9 cellular contexts compared by ENCODE assay signal in the genomic region with DNA sequence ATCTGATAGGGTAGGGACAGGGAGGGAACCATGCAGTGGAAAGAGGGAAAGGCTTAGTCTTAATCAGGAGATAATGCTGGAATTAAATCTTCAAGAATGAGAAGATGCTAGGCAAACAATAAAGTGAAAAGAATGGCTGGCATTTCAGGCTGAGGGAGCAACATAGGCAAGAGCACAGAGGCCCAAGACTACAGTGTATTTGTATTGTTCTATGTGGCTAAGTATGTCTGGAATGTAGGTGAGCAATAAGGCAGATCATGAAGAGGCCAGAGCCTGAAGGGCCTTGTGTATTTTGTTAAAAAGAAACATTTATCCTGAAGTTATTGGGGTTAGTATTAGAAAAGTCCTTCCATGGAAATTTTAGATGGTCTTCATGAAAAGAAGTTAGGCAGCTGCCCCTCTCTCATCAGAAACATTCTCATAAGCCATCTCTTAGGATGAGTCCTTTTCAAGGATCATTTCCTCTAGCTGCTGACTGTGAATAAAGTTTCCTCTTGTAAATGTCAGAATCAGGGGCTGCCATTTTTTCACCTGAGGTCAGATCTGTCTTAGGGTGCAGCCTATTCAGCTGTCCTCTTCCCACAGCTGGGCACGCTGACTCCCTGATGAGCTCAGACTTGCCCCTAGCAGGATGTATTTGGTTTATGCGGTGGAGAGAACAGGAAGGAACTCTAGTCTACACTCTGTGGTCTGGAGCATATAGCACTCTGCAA. TPM values are rescaled to one million over a fixed set of nuclear protein-coding genes. Genes with fewer than 3 reads are reported as not detected.
DNase-seq lines count a peak whose midpoint lies in the region; ATAC-seq, FAIRE-seq and TF ChIP-seq lines count a peak whose summit lies in the region.
"Had no signal": no experiment of that assay in that cellular context is flagged by ENCODE, and none has a peak within 500 bp of the region (broad histone marks: within the 10 kb centered on the region; RNA-seq: fewer than 3 reads in every experiment).

No MANE protein-coding gene starts in this region.

- H3K36me3 ChIP-seq in brain microvascular endothelial cell (replicated peaks) (peaks cover 9% of the 10 kb centered on the region), HepG2 (replicated peaks in 1 of 2; ENCODE audit: control insufficient read depth in 1 of 2, insufficient read depth in 2 of 2, low read length in 2 of 2) (no peaks in the 10 kb centered on the region), kidney (ENCODE audit: control insufficient read depth in 1 of 2, insufficient read depth in 2 of 2, low read length in 2 of 2) (peaks cover 6 to 10% of the 10 kb centered on the region in 2 donors)

- in situ Hi-C loops in brain microvascular endothelial cell (cut with HindIII; ENCODE audit: low pct_ligation_motif_present, low sequenced_read_pairs): no loop called here
- in situ Hi-C loops in HepG2 (cut with HindIII; ENCODE audit: extremely low pct_ligation_motif_present, low pct_unique_long_range_greater_than_20kb): no loop called here

- H2AFZ ChIP-seq in HepG2 (ENCODE audit: low read length): no peak overlapping the region

- H3K4me2 ChIP-seq in A549: peak overlapping the region; percentile 47
- H3K4me2 ChIP-seq in HepG2 (ENCODE audit: low read depth, low read length): no peak overlapping the region

- no TSS peak for BruUV-seq in HepG2 (replicated peaks; lab: Mats Ljungman, UMichigan)

- peak overlapping the region; percentile 33 to 69; a peak in 3 of 6 replicates for H3K27ac ChIP-seq in A549
- peak overlapping the region; percentile 94 for H3K27ac ChIP-seq in brain microvascular endothelial cell
- no peak overlapping the region for H3K27ac ChIP-seq in HepG2 (ENCODE audit: extremely low read length, insufficient read depth, low read length)
- peak overlapping the region in 1 of 2 donors; percentile 13 for H3K27ac ChIP-seq in kidney (ENCODE audit: low read depth in 2 of 2, low read length in 2 of 2)

- 86% methylated on average over 2 of the region's 2 CpGs for WGBS in A549 (ENCODE audit: missing lambda C conversion rate)
- WGBS in HepG2 (ENCODE audit: low lambda C conversion rate): 88% methylated on average over 2 of the region's 2 CpGs

- DNase-seq in A549 (ENCODE audit: low read depth in 1 of 2, low spot score in 1 of 2) (peak in 1 of 2 experiments; percentile 24), SKM-1 (lab: John Stamatoyannopoulos, UW; ENCODE audit: unreplicated experiment) (peak; percentile 69), brain microvascular endothelial cell (peak; percentile 95), HepG2 (ENCODE audit: low spot score) (peak; percentile 16), kidney (no peak)
- peak; percentile 60 for DNase-seq in stimulated activated naive CD8-positive, alpha-beta T cell treated with anti-CD3 and anti-CD28 coated beads, Interleukin-15, Interleukin-2, amounts not matched to agents 100 U/mL and 50 U/mL, for 24 hours

- TF ChIP-seq CTCF in A549 (IDR thresholded peaks at IDR 0.05): no peak
- TF ChIP-seq CTCF in brain microvascular endothelial cell (IDR thresholded peaks at IDR 0.05; ENCODE audit: low read depth, low read length, missing control alignments): no peak
- no peak for TF ChIP-seq CTCF in HepG2 (CRISPR knock-in tag; IDR thresholded peaks at IDR 0.05)
- TF ChIP-seq CTCF in kidney (IDR thresholded peaks at IDR 0.05; ENCODE audit: borderline replicate concordance, extremely low read depth, insufficient read depth): no peak

- H3K27me3 ChIP-seq in brain microvascular endothelial cell (replicated peaks) (no peaks in the 10 kb centered on the region), HepG2 (ENCODE audit: control insufficient read depth in 1 of 2, insufficient read depth in 2 of 2, low read length in 2 of 2) (no peaks in the 10 kb centered on the region)

- TF ChIP-seq RAD21 in A549 (conservative IDR thresholded peaks at IDR 0.05 in 1 of 2, IDR thresholded peaks at IDR 0.05 in 1 of 2) (no peak), HepG2 (CRISPR knock-in tag; IDR thresholded peaks at IDR 0.05) (no peak)

- H3K4me3 ChIP-seq in A549 (no peak overlapping the region), brain microvascular endothelial cell (ENCODE audit: low read depth, low read length) (no peak overlapping the region), HepG2 (replicated peaks in 1 of 3; ENCODE audit: insufficient read depth in 1 of 3, low read depth in 2 of 3, low read length in 3 of 3) (no peak overlapping the region), kidney (ENCODE audit: low read length in 2 of 2) (no peak overlapping the region)

- no peaks in the 10 kb centered on the region for H4K20me1 ChIP-seq in HepG2 (ENCODE audit: insufficient read depth, low read length)

- H3K4me1 ChIP-seq in A549 (peaks cover 13% of the 10 kb centered on the region; the same call in 2 of the 3 replicates), HepG2 (ENCODE audit: insufficient read depth, low read length) (no peaks in the 10 kb centered on the region), kidney (ENCODE audit: control insufficient read depth in 1 of 2, insufficient read depth in 1 of 2, low read depth in 1 of 2, low read length in 2 of 2) (peaks cover 4 to 8% of the 10 kb centered on the region in 2 donors)

- CTCF ChIA-PET in A549 (lab: Yijun Ruan, JAX) (no interaction called here), HepG2 (lab: Yijun Ruan, JAX; ENCODE audit: low intra/inter-chr PET ratio, low total read pairs) (no interaction called here)

- intact Hi-C loops in HepG2 (cut with micrococcal nuclease; ENCODE audit: unreplicated experiment): no loop called here
- intact Hi-C loops in kidney (cut with DNase I): no loop called here

- POLR2A ChIA-PET in A549 (lab: Yijun Ruan, JAX): no interaction called here
- POLR2A ChIA-PET in HepG2 (lab: Yijun Ruan, JAX): no interaction called here

- TF ChIP-seq POLR2A in A549 (IDR thresholded peaks at IDR 0.05; ENCODE audit: low read length) (no peak), HepG2 (IDR thresholded peaks at IDR 0.05; ENCODE audit: insufficient read depth in 1 of 2, low read depth in 2 of 2, low read length in 2 of 2) (no peak)

- no peaks in the 10 kb centered on the region for H3K79me2 ChIP-seq in HepG2 (ENCODE audit: insufficient read depth, low read length)

- no peak for TF ChIP-seq EP300 in A549 (IDR thresholded peaks at IDR 0.05)
- no peak for TF ChIP-seq EP300 in HepG2 (IDR thresholded peaks at IDR 0.05; ENCODE audit: low read depth in 2 of 2, low read length in 2 of 2)
- TF ChIP-seq EP300 in HepG2 (CRISPR knock-in tag; IDR thresholded peaks at IDR 0.05; ENCODE audit: borderline replicate concordance): no peak

- H3K9ac ChIP-seq in HepG2 (ENCODE audit: insufficient read depth, low read depth, low read length): no peak overlapping the region
- no peak overlapping the region for H3K9ac ChIP-seq in kidney (ENCODE audit: low read length in 2 of 2)

- no peak for FAIRE-seq in A549 (lab: Jason Lieb, UNC)
- no peak for FAIRE-seq in HepG2 (lab: Jason Lieb, UNC)
- FAIRE-seq in kidney (lab: Jason Lieb, UNC): no peak
- FAIRE-seq: G401.6 had no signal

- ATAC-seq in A549 (peak; percentile 88; a peak in 5 of 6 replicates), GM19025 (IDR thresholded peaks at IDR 0.05; ENCODE audit: low read depth, unreplicated experiment) (peak; percentile 100), HG03103 (IDR thresholded peaks at IDR 0.05; ENCODE audit: low read depth, unreplicated experiment) (peak; percentile 99), HepG2 (peak; percentile 80)
- peak; percentile 99 for ATAC-seq in stimulated activated naive CD8-positive, alpha-beta T cell treated with anti-CD3 and anti-CD28 coated beads, Interleukin-15, Interleukin-2, amounts not matched to agents 100 U/mL and 50 U/mL, for 24 hours

- 0 out of 3 replicates have a peak, but pooled peaks cover 4% of the 10 kb centered on the region for H3K9me3 ChIP-seq in A549
- H3K9me3 ChIP-seq in HepG2 (ENCODE audit: low read length): 0 out of 2 replicates have a peak, but pooled peaks cover 4% of the 10 kb centered on the region
- peaks cover 0 to 6% of the 10 kb centered on the region in 2 donors for H3K9me3 ChIP-seq in kidney (ENCODE audit: control insufficient read depth in 1 of 2, low read length in 2 of 2)

TF ChIP-seq in A549, 52 proteins besides CTCF, POLR2A, EP300 and RAD21 (continues in another document):
- TF ChIP-seq ESRRA (IDR thresholded peaks at IDR 0.05; ENCODE audit: borderline replicate concordance, low read length): no peak
- no peak for TF ChIP-seq MAFK (IDR thresholded peaks at IDR 0.05; ENCODE audit: partially characterized antibody)

RNA-seq across cellular contexts. Expression of gene ATP10D, which starts 46.3 kb away (rescaled TPM):
- 6.3 and 6.8 TPM in 2 replicates for polyA plus RNA-seq in A549 (2011; rRNA removed)
- 0.56 and 0.82 TPM in 2 replicates for polyA plus RNA-seq in A549 (2012; cell fraction: cytosol; rRNA removed)
- polyA plus RNA-seq in A549 (2012; cell fraction: nucleus; rRNA removed): 0.68 and 3.5 TPM in 2 replicates
- polyA plus RNA-seq in A549 (2017; fragmentation: RNase III; extraction: RNeasy Plus Mini Kit Qiagen cat#74134 plus additional on column Dnase treatment): 2.6 to 3.0 TPM (median 2.7 TPM) in 3 replicates
- polyA minus RNA-seq in A549 (2011; rRNA and poly(A)+ RNA removed): 17.9 and 22.1 TPM in 2 replicates
- total RNA-seq in HepG2 (2016; rRNA removed; fragmentation: Illumina TruSeq; extraction: Trizol): 5.2 and 9.8 TPM in 2 replicates
- 0.97 and 1.0 TPM in 2 replicates for total RNA-seq in HepG2 (2016; cell fraction: cytosol; rRNA removed; fragmentation: Illumina TruSeq; extraction: Trizol; ENCODE audit: low read depth)
- total RNA-seq in HepG2 (2016; cell fraction: insoluble cytoplasmic fraction; rRNA removed; fragmentation: Illumina TruSeq; extraction: Trizol): 5.4 and 8.4 TPM in 2 replicates
- total RNA-seq in HepG2 (2016; cell fraction: membrane; rRNA removed; fragmentation: Illumina TruSeq; extraction: Trizol): 1.8 and 2.2 TPM in 2 replicates
- total RNA-seq in HepG2 (2016; cell fraction: nucleus; rRNA removed; fragmentation: Illumina TruSeq; extraction: Trizol): 15.8 and 16.4 TPM in 2 replicates
- polyA plus RNA-seq in HepG2 (2011; rRNA removed): 2.2 and 3.4 TPM in 2 replicates
- polyA plus RNA-seq in HepG2 (2011; cell fraction: cytosol; rRNA removed): 1.2 and 3.3 TPM in 2 replicates
- 2.2 and 2.6 TPM in 2 replicates for polyA plus RNA-seq in HepG2 (2011; cell fraction: nucleus; rRNA removed)
- polyA plus RNA-seq in HepG2 (2012): 0.78 and 1.7 TPM in 2 replicates
- polyA plus RNA-seq in HepG2 (2016; cell fraction: cytosol; fragmentation: Illumina TruSeq; extraction: Trizol; ENCODE audit: low read depth): 0.28 and 0.29 TPM in 2 replicates
- 3.1 and 4.5 TPM in 2 replicates for polyA plus RNA-seq in HepG2 (2016; cell fraction: insoluble cytoplasmic fraction; fragmentation: Illumina TruSeq; extraction: Trizol; ENCODE audit: low read depth)
- polyA plus RNA-seq in HepG2 (2016; cell fraction: membrane; fragmentation: Illumina TruSeq; extraction: Trizol; ENCODE audit: low read depth): 0.54 and 1.1 TPM in 2 replicates
- polyA plus RNA-seq in HepG2 (2016; cell fraction: nucleus; fragmentation: Illumina TruSeq; extraction: Trizol; ENCODE audit: insufficient read depth, low read depth): 10.4 and 11.5 TPM in 2 replicates
- polyA minus RNA-seq in HepG2 (2011; rRNA and poly(A)+ RNA removed; ENCODE audit: low replicate concordance): 15.9 and 46.4 TPM in 2 replicates
- polyA minus RNA-seq in HepG2 (2011; cell fraction: cytosol; rRNA and poly(A)+ RNA removed): 3.1 and 3.3 TPM in 2 replicates
- 9.0 and 10.7 TPM in 2 replicates for polyA minus RNA-seq in HepG2 (2011; cell fraction: nucleus; rRNA and poly(A)+ RNA removed)
- 43.6 TPM for total RNA-seq in kidney
- polyA plus RNA-seq in kidney (ENCODE audit: insufficient read depth, low read depth, low replicate concordance): 10.4 TPM
